ENCODE assay signal across 17 cellular contexts in the genomic region with DNA sequence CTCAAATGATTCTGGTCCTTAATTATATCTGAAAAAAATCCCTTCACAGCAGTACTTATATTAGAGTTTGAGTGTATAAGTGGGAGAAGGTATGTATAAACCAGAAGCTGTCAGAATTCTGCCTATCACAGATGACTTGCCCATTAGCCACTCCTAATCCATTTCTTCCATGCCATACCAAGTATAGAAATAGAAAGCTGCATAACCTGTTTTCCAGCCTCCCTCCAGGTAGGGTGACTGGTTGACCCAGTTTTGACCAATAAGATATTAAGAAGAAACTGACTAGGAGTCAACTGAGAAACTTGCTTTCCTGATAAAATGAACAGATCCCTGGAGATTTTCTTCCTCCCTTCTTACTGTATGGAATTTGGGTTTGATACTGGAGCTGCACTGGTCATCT.
A peak's percentile ranks its signal among the peaks of the same experiment; 100 is the strongest.
DNase-seq lines count a peak whose midpoint lies in the region; ATAC-seq and TF ChIP-seq lines count a peak whose summit lies in the region.
"Had no signal": no experiment of that assay in that cellular context is flagged by ENCODE, and none has a peak within 500 bp of the region (broad histone marks: within the 10 kb centered on the region; RNA-seq: fewer than 3 reads in every experiment).

No MANE protein-coding gene starts in this region.

- H3K9ac ChIP-seq in HCT116 (ENCODE audit: low read length): no peak overlapping the region
- no peak overlapping the region for H3K9ac ChIP-seq in trophoblast cell (ENCODE audit: low read length)

- RAD21 ChIA-PET in HCT116 (lab: Charles Lee; ENCODE audit: low non-redundant PET in 1 of 2, low total read pairs in 2 of 2, uncharacterized antibody in 2 of 2, unreplicated experiment in 2 of 2): no interaction called here

- H4K91ac ChIP-seq in trophoblast cell (ENCODE audit: low read depth, low read length): no peak overlapping the region

- H3K18ac ChIP-seq in trophoblast cell (ENCODE audit: low read length): no peak overlapping the region

- H4K20me1 ChIP-seq in HCT116 (ENCODE audit: insufficient read depth): no peaks in the 10 kb centered on the region
- no peaks in the 10 kb centered on the region for H4K20me1 ChIP-seq in PC-9 (ENCODE audit: insufficient read depth)

- TF ChIP-seq CTCF in HCT116 (IDR thresholded peaks at IDR 0.05 in 2 of 3, conservative IDR thresholded peaks at IDR 0.05 in 1 of 3; ENCODE audit: borderline replicate concordance in 1 of 3, insufficient read depth in 1 of 3, low read depth in 2 of 3, low read length in 2 of 3) (no peak), PC-9 (conservative IDR thresholded peaks at IDR 0.05) (no peak), foreskin keratinocyte (conservative IDR thresholded peaks at IDR 0.05) (no peak)

- H3K27ac ChIP-seq in HCT116 (ENCODE audit: low read depth, low read length): no peak overlapping the region
- H3K27ac ChIP-seq in PC-9: no peak overlapping the region
- H3K27ac ChIP-seq in foreskin keratinocyte: no peak overlapping the region
- no peak overlapping the region for H3K27ac ChIP-seq in trophoblast cell (ENCODE audit: low read depth, low read length)
- H3K27ac ChIP-seq: SK-N-MC had no signal

- no peaks in the 10 kb centered on the region for H3K36me3 ChIP-seq in HCT116 (ENCODE audit: control insufficient read depth in 1 of 2, insufficient read depth in 2 of 2, low read length in 2 of 2)
- no peaks in the 10 kb centered on the region for H3K36me3 ChIP-seq in PC-9 (ENCODE audit: low read depth)
- H3K36me3 ChIP-seq in trophoblast cell (ENCODE audit: control insufficient read depth in 1 of 2, insufficient read depth in 2 of 2, low read length in 2 of 2): no peaks in the 10 kb centered on the region

- no peak for DNase-seq in HCT116 (ENCODE audit: low read depth, low spot score)
- peak; percentile 4 to 63 for DNase-seq in PC-9
- DNase-seq in foreskin keratinocyte: peak; percentile 41 to 45
- peak; percentile 34 to 92 for DNase-seq in trophoblast cell
- no peak for DNase-seq in GM03348 (ENCODE audit: low spot score)
- DNase-seq in SHP77 treated with DMSO at 0.1 percent for 48 hours (lab: John Stamatoyannopoulos, UW): no peak
- no peak for DNase-seq in NCI-H146 (lab: John Stamatoyannopoulos, UW)
- DNase-seq: ACHN; C1 segment of cervical spinal cord; CD8-positive, alpha-beta memory T cell; DND-41; H9; NCI-H1105 treated with DMSO at 0.1 percent for 48 hours; NCI-H1694 treated with DMSO at 0.1 percent for 48 hours; NCI-H226; NCI-H524 had no signal

- H4K8ac ChIP-seq in trophoblast cell (ENCODE audit: low read depth, low read length): no peak overlapping the region

- H3K14ac ChIP-seq in trophoblast cell (ENCODE audit: low read length): no peak overlapping the region

- no peaks in the 10 kb centered on the region for H3F3A ChIP-seq in PC-9 (ENCODE audit: insufficient read depth, low read depth)

- H3K4me2 ChIP-seq in HCT116 (ENCODE audit: low read length): peak overlapping the region; percentile 41; the same call in 1 of the 2 replicates
- peak overlapping the region; percentile 11 for H3K4me2 ChIP-seq in PC-9
- H3K4me2 ChIP-seq in trophoblast cell (ENCODE audit: low read length): no peak overlapping the region

- no peak overlapping the region for H3K4ac ChIP-seq in trophoblast cell (ENCODE audit: low read depth, low read length)

- H3K79me2 ChIP-seq in HCT116 (ENCODE audit: insufficient read depth, low read length): no peaks in the 10 kb centered on the region
- no peaks in the 10 kb centered on the region for H3K79me2 ChIP-seq in PC-9 (ENCODE audit: low read depth)
- H3K79me2 ChIP-seq in trophoblast cell (ENCODE audit: control insufficient read depth, insufficient read depth, low read length, poor library complexity): no peaks in the 10 kb centered on the region

- H3K4me1 ChIP-seq in HCT116 (ENCODE audit: control insufficient read depth in 1 of 2, insufficient read depth in 2 of 2, low read length in 2 of 2): peaks cover 0 to 11% of the 10 kb centered on the region in 2 experiments; a peak in 3 of 4 replicates
- peaks cover 14% of the 10 kb centered on the region for H3K4me1 ChIP-seq in PC-9 (replicated peaks; ENCODE audit: insufficient read depth)
- H3K4me1 ChIP-seq in foreskin keratinocyte: no peaks in the 10 kb centered on the region
- H3K4me1 ChIP-seq in trophoblast cell (ENCODE audit: control insufficient read depth in 1 of 2, insufficient read depth in 2 of 2, low read length in 2 of 2): no peaks in the 10 kb centered on the region

- H2BK120ac ChIP-seq in trophoblast cell (ENCODE audit: insufficient read depth, low read length, poor library complexity): no peak overlapping the region

- no peak overlapping the region for H3K4me3 ChIP-seq in HCT116 (replicated peaks in 1 of 2; ENCODE audit: low read depth in 1 of 2, low read length in 2 of 2)
- no peak overlapping the region for H3K4me3 ChIP-seq in PC-9
- H3K4me3 ChIP-seq in trophoblast cell (ENCODE audit: low read depth, low read length): no peak overlapping the region
- H3K4me3 ChIP-seq: SK-N-MC had no signal

- CTCF ChIA-PET in HCT116 (lab: Charles Lee): no interaction called here
- CTCF ChIA-PET in PC-9 (lab: Charles Lee): interaction anchor here (0.6 kb wide), 1 partner anchor 1372 kb away, joined by 4 read pairs; no protein-coding TSS in a partner anchor

- H3K23ac ChIP-seq in trophoblast cell (ENCODE audit: low read length): no peak overlapping the region

- POLR2A ChIA-PET in HCT116 (lab: Charles Lee) (no interaction called here), PC-9 (lab: Charles Lee; ENCODE audit: unreplicated experiment) (no interaction called here)

- peak overlapping the region; percentile 40 for H2AFZ ChIP-seq in HCT116 (ENCODE audit: low read depth, low read length, poor library complexity, severe bottlenecking)
- H2AFZ ChIP-seq in PC-9: no peak overlapping the region
- H2AFZ ChIP-seq in trophoblast cell (ENCODE audit: insufficient read depth, low read length, poor library complexity): no peak overlapping the region

- no peaks in the 10 kb centered on the region for H3K79me1 ChIP-seq in trophoblast cell (ENCODE audit: low read length)

- intact Hi-C loops in HCT116 (cut with micrococcal nuclease): no loop called here
- intact Hi-C loops in PC-9 (cut with micrococcal nuclease; ENCODE audit: unreplicated experiment): no loop called here

- H3K9me2 ChIP-seq in HCT116 (ENCODE audit: insufficient read depth) (no peaks in the 10 kb centered on the region), PC-9 (ENCODE audit: insufficient read depth) (no peaks in the 10 kb centered on the region)

- TF ChIP-seq RAD21 in HCT116 (IDR thresholded peaks at IDR 0.05; ENCODE audit: low read depth): no peak

- TF ChIP-seq POLR2A in HCT116 (IDR thresholded peaks at IDR 0.05; ENCODE audit: borderline replicate concordance, extremely low read depth, insufficient read depth, insufficient read length): no peak

- BruUV-seq in HCT116 (replicated peaks; lab: Mats Ljungman, UMichigan): no TSS peak
- BruUV-seq in PC-9 (replicated peaks; lab: Mats Ljungman, UMichigan): no TSS peak

- no peak overlapping the region for H2BK12ac ChIP-seq in trophoblast cell (ENCODE audit: low read length)

- H2AK5ac ChIP-seq in trophoblast cell (ENCODE audit: low read length): no peak overlapping the region

- no peak overlapping the region for H2BK5ac ChIP-seq in trophoblast cell (ENCODE audit: low read depth, low read length, poor library complexity)

- H3K9me3 ChIP-seq in HCT116 (ENCODE audit: control insufficient read depth in 1 of 2, insufficient read depth in 1 of 2, low read depth in 1 of 2, low read length in 2 of 2) (no peaks in the 10 kb centered on the region), PC-9 (ENCODE audit: insufficient read depth, low read depth) (no peaks in the 10 kb centered on the region; the same call in 1 of the 2 replicates), trophoblast cell (ENCODE audit: insufficient read depth, low read depth, low read length) (no peaks in the 10 kb centered on the region)

- no peak overlapping the region for H4K12ac ChIP-seq in trophoblast cell (ENCODE audit: low read depth, low read length)

- peak; percentile 32; the same call in 1 of the 2 replicates for ATAC-seq in HCT116
- peak; percentile 69 for ATAC-seq in foreskin keratinocyte

- no peaks in the 10 kb centered on the region for H3K27me3 ChIP-seq in HCT116 (ENCODE audit: insufficient read depth, low read length)
- H3K27me3 ChIP-seq in PC-9 (ENCODE audit: insufficient read depth, low read depth): no peaks in the 10 kb centered on the region
- H3K27me3 ChIP-seq in foreskin keratinocyte: no peaks in the 10 kb centered on the region
- H3K27me3 ChIP-seq in trophoblast cell (ENCODE audit: insufficient read depth, low read length): no peaks in the 10 kb centered on the region

TF ChIP-seq in HCT116, 20 proteins besides CTCF, POLR2A, EP300 and RAD21:
- TF ChIP-seq EZH2phosphoT487 (IDR thresholded peaks at IDR 0.05; ENCODE audit: borderline replicate concordance) (no peak), YY1 (IDR thresholded peaks at IDR 0.05; ENCODE audit: extremely low read depth, insufficient replicate concordance, low read depth, low read length) (no peak), FOSL1 (IDR thresholded peaks at IDR 0.05; ENCODE audit: low read depth) (no peak)

Comparison
In these comparisons a context has a peak if more than half of its experiments do, and no peak if none do; other contexts are left out.
1. DNase-seq: peak in PC-9 (2 of 2), foreskin keratinocyte (2 of 2) and trophoblast cell (2 of 2); none in HCT116 (single experiment), GM03348 (single experiment), SHP77 treated with DMSO at 0.1 percent for 48 hours (single experiment) and NCI-H146 (single experiment).